In the genomic region with DNA sequence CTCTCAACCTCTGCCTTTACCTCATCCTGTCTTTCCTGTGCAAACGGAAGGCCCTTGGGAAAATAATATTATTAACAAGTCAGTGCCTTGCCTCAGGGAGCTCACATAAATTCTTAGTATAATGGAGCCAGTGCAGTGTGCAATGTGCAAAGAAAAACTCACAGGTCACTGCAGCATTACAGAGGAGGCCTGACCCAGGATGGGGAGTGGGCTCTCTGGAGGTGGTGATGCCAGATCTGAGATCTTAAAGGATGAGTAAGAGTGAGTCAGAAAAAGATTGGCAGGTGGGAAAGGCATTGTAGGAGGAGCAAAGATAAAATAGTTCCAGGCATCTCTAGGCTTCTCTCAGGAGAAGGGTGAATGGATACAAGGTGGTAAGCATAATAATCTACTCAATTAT, we compare ENCODE assay signal across 19 cellular contexts.
DNase-seq lines count a peak whose midpoint lies in the region; ATAC-seq lines count a peak whose summit lies in the region.
"Had no signal": no experiment of that assay in that cellular context is flagged by ENCODE, and none has a peak within 500 bp of the region (broad histone marks: within the 10 kb centered on the region; RNA-seq: fewer than 3 reads in every experiment).

No MANE protein-coding gene starts in this region.

- H3K4me3 Mint-ChIP-seq in activated CD8-positive, alpha-beta T cell treated with anti-CD3 and anti-CD28 coated beads, Interleukin-2, amount 10 ng/mL, durations not matched to agents 7 days and 5 days: no peak overlapping the region

- H3K9ac ChIP-seq in neuronal stem cell (ENCODE audit: low read depth, low read length, poor library complexity): no peak overlapping the region

- WGBS in neuronal stem cell (ENCODE audit: extremely low coverage in 2 of 2, insufficient read length in 2 of 2, insufficient replicate concordance in 1 of 2), 2 donors: no CpG with 5 or more reads among the region's 1 CpG

- no peaks in the 10 kb centered on the region for H3K9me3 ChIP-seq in neuronal stem cell (replicated peaks in 1 of 2; ENCODE audit: control insufficient read depth in 2 of 2, insufficient read depth in 1 of 2, low read depth in 1 of 2, low read length in 2 of 2)
- H3K9me3 ChIP-seq: Peyer's patch had no signal

- CTCF ChIA-PET in activated CD8-positive, alpha-beta T cell treated with anti-CD3 and anti-CD28 coated beads, Interleukin-2, amount 10 ng/mL, durations not matched to agents 7 days and 5 days (lab: Charles Lee): no interaction called here

- H3K9me3 Mint-ChIP-seq in activated CD8-positive, alpha-beta T cell treated with anti-CD3 and anti-CD28 coated beads, Interleukin-2, amount 10 ng/mL, durations not matched to agents 7 days and 5 days (ENCODE audit: insufficient read depth): peaks cover 5% of the 10 kb centered on the region

- no peak overlapping the region for H3K27ac Mint-ChIP-seq in activated CD8-positive, alpha-beta T cell treated with anti-CD3 and anti-CD28 coated beads, Interleukin-2, amount 10 ng/mL, durations not matched to agents 7 days and 5 days
- H3K27ac Mint-ChIP-seq: CD4-positive, CD25-positive, alpha-beta regulatory T cell had no signal

- H3K23ac ChIP-seq in neuronal stem cell (ENCODE audit: low read depth, low read length, poor library complexity): no peak overlapping the region

- H3K36me3 Mint-ChIP-seq in activated CD8-positive, alpha-beta T cell treated with anti-CD3 and anti-CD28 coated beads, Interleukin-2, amount 10 ng/mL, durations not matched to agents 7 days and 5 days (ENCODE audit: low read depth): no peaks in the 10 kb centered on the region
- H3K36me3 Mint-ChIP-seq: CD4-positive, CD25-positive, alpha-beta regulatory T cell had no signal

- no peak overlapping the region for H3K4me2 ChIP-seq in neuronal stem cell (ENCODE audit: insufficient read depth, low read length, poor library complexity, severe bottlenecking)

- no peak overlapping the region for H2BK5ac ChIP-seq in neuronal stem cell (ENCODE audit: low read length)

- no peak overlapping the region for H3K14ac ChIP-seq in neuronal stem cell (ENCODE audit: low read length)

- no peak overlapping the region for H4K8ac ChIP-seq in neuronal stem cell (ENCODE audit: low read depth, low read length)

- no peak overlapping the region for H3K4ac ChIP-seq in neuronal stem cell (ENCODE audit: low read length)

- no peak overlapping the region for H2BK12ac ChIP-seq in neuronal stem cell (ENCODE audit: low read length)

- POLR2A ChIA-PET in activated CD8-positive, alpha-beta T cell treated with anti-CD3 and anti-CD28 coated beads, Interleukin-2, amount 10 ng/mL, durations not matched to agents 7 days and 5 days (lab: Charles Lee): no interaction called here

- no peaks in the 10 kb centered on the region for H3K27me3 Mint-ChIP-seq in activated CD8-positive, alpha-beta T cell treated with anti-CD3 and anti-CD28 coated beads, Interleukin-2, amount 10 ng/mL, durations not matched to agents 7 days and 5 days (ENCODE audit: low read depth)

- no peak overlapping the region for H2BK15ac ChIP-seq in neuronal stem cell (ENCODE audit: low read length)

- peak; percentile 61 for DNase-seq in HT1080 (ENCODE audit: low read depth)
- DNase-seq in amniotic epithelial cell (ENCODE audit: low read depth): peak; percentile 34
- DNase-seq in iris pigment epithelial cell (ENCODE audit: low read depth): peak; percentile 14
- DNase-seq in neuronal stem cell (ENCODE audit: low spot score): no peak
- DNase-seq in activated CD8-positive, alpha-beta T cell treated with anti-CD3 and anti-CD28 coated beads, Interleukin-2, amount 10 ng/mL, durations not matched to agents 7 days and 5 days: no peak
- no peak for DNase-seq in activated CD4-positive, alpha-beta T cell treated with anti-CD3 and anti-CD28 coated beads for 1 hour
- no peak for DNase-seq in stimulated activated CD8-positive, alpha-beta memory T cell treated with anti-CD3 and anti-CD28 coated beads, Interleukin-4, amount 100 ng/mL, for 48 hours
- DNase-seq: CD4-positive, CD25-positive, alpha-beta regulatory T cell; DND-41; GDM1; GOT3; KG1; NCI-H1048; NCI-H1436 treated with DMSO at 0.1 percent for 48 hours; NCI-H2081 treated with DMSO at 0.1 percent for 48 hours; NCI-H524; Peyer's patch; SHP77 had no signal

- peaks cover 2 to 11% of the 10 kb centered on the region in 2 donors for H3K4me1 ChIP-seq in neuronal stem cell (ENCODE audit: control insufficient read depth in 2 of 2, insufficient read depth in 1 of 2, low read depth in 1 of 2, low read length in 2 of 2)

- H3K27me3 ChIP-seq in neuronal stem cell (ENCODE audit: control insufficient read depth in 3 of 3, insufficient read depth in 3 of 3, low read depth in 1 of 3, low read length in 3 of 3): no peaks in the 10 kb centered on the region
- H3K27me3 ChIP-seq: Peyer's patch had no signal

- no peak overlapping the region for H2BK120ac ChIP-seq in neuronal stem cell (ENCODE audit: low read depth, low read length)

- H3K4me1 Mint-ChIP-seq in activated CD8-positive, alpha-beta T cell treated with anti-CD3 and anti-CD28 coated beads, Interleukin-2, amount 10 ng/mL, durations not matched to agents 7 days and 5 days (ENCODE audit: low read depth): no peaks in the 10 kb centered on the region
- H3K4me1 Mint-ChIP-seq: CD4-positive, CD25-positive, alpha-beta regulatory T cell had no signal

- no peak overlapping the region for H4K91ac ChIP-seq in neuronal stem cell (ENCODE audit: low read depth, low read length, poor library complexity)

- H3K27ac ChIP-seq in neuronal stem cell (replicated peaks; ENCODE audit: low read length): no peak overlapping the region
- H3K27ac ChIP-seq: Peyer's patch had no signal

- peak overlapping the region; percentile 30 for H2AFZ ChIP-seq in neuronal stem cell (ENCODE audit: low read length)

- no peak overlapping the region for H3K4me3 ChIP-seq in neuronal stem cell (ENCODE audit: low read length in 2 of 2)
- H3K4me3 ChIP-seq: GM12878, Peyer's patch had no signal

- H3K79me1 ChIP-seq in neuronal stem cell (ENCODE audit: low read depth, low read length): no peaks in the 10 kb centered on the region

- ATAC-seq in activated CD8-positive, alpha-beta T cell treated with anti-CD3 and anti-CD28 coated beads, Interleukin-2, amount 10 ng/mL, durations not matched to agents 7 days and 5 days: no peak
- ATAC-seq: GM12878 had no signal

- H3K18ac ChIP-seq in neuronal stem cell (ENCODE audit: low read length): no peak overlapping the region

- H2AK5ac ChIP-seq in neuronal stem cell (ENCODE audit: low read depth, low read length): no peak overlapping the region

- no peaks in the 10 kb centered on the region for H3K36me3 ChIP-seq in neuronal stem cell (replicated peaks in 1 of 2; ENCODE audit: control insufficient read depth in 2 of 2, insufficient read depth in 2 of 2, low read length in 2 of 2)
- H3K36me3 ChIP-seq: Peyer's patch had no signal

Comparison
In these comparisons a context has a peak if more than half of its experiments do, and no peak if none do; other contexts are left out.
1. DNase-seq: peak in HT1080 (single experiment), amniotic epithelial cell (single experiment) and iris pigment epithelial cell (single experiment); none in neuronal stem cell (single experiment), activated CD8-positive, alpha-beta T cell treated with anti-CD3 and anti-CD28 coated beads, Interleukin-2, amount 10 ng/mL, durations not matched to agents 7 days and 5 days (single experiment), activated CD4-positive, alpha-beta T cell treated with anti-CD3 and anti-CD28 coated beads for 1 hour (single experiment) and stimulated activated CD8-positive, alpha-beta memory T cell treated with anti-CD3 and anti-CD28 coated beads, Interleukin-4, amount 100 ng/mL, for 48 hours (single experiment).